In the genomic region with DNA sequence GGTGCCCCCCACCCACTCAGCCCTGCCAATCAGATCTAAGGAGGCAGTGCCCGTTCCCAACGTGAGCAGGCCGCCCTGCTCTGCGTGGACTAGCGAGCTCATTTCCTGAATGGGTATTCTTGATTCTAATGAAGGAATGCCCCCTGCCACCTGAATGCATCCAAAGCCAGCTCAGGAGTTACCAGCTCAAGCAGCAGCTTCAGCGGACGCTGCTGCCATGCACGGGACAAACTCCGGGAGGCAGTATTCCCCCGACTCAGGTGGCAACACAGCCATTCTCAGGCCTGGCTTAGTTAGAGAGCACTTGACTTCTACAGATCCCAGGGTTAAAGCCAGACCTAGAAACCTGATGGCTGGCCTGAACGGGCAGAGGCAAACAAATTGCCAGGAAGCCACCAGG, we compare ENCODE assay signal across 24 cellular contexts. TPM values are rescaled to one million over a fixed set of nuclear protein-coding genes. Genes with fewer than 3 reads are reported as not detected.
DNase-seq lines count a peak whose midpoint lies in the region; ATAC-seq and TF ChIP-seq lines count a peak whose summit lies in the region.
"Had no signal": no experiment of that assay in that cellular context is flagged by ENCODE, and none has a peak within 500 bp of the region (broad histone marks: within the 10 kb centered on the region; RNA-seq: fewer than 3 reads in every experiment).

No MANE protein-coding gene starts in this region.

- no peak overlapping the region for H3K4ac ChIP-seq in trophoblast cell (ENCODE audit: low read depth, low read length)

- no peaks in the 10 kb centered on the region for H3K9me3 Mint-ChIP-seq in chondrocyte (ENCODE audit: low read depth)
- H3K9me3 Mint-ChIP-seq: activated T-helper 1 cell treated with anti-CD3 and anti-CD28 coated beads, Interleukin-12 subunit alpha, Interleukin-12 subunit beta, Interleukin-2, Interleukin-4 antibody, amounts not matched to agents 30 ng/mL and 10 ng/mL and 1 ng/mL, durations not matched to agents 14 hours and 24 hours and 36 hours; neural progenitor cell had no signal

- peaks cover 2% of the 10 kb centered on the region for H3K79me1 ChIP-seq in trophoblast cell (ENCODE audit: low read length)

- no peak overlapping the region for H3K4me3 ChIP-seq in OCI-LY1 (ENCODE audit: low read depth, low read length, poor library complexity, severe bottlenecking)
- H3K4me3 ChIP-seq in upper lobe of right lung = no peak overlapping the region
- H3K4me3 ChIP-seq in trophoblast cell (ENCODE audit: low read depth, low read length) = no peak overlapping the region
- H3K4me3 ChIP-seq: heart left ventricle, mucosa of descending colon, neural progenitor cell, smooth muscle cell, thyroid gland had no signal

- no peak overlapping the region for H4K12ac ChIP-seq in trophoblast cell (ENCODE audit: low read depth, low read length)

- no peak overlapping the region for H2BK5ac ChIP-seq in trophoblast cell (ENCODE audit: low read depth, low read length, poor library complexity)

- H3K27ac ChIP-seq in OCI-LY1 (ENCODE audit: low read depth, low read length, poor library complexity, severe bottlenecking) (no peak overlapping the region), upper lobe of right lung (no peak overlapping the region), trophoblast cell (ENCODE audit: low read depth, low read length) (no peak overlapping the region)
- H3K27ac ChIP-seq: neural progenitor cell, thyroid gland had no signal

- in situ Hi-C loops in GM13976 (cut with MboI; ENCODE audit: low sequenced_read_pairs, unreplicated experiment) = no loop called here

- no peak overlapping the region for H4K8ac ChIP-seq in trophoblast cell (ENCODE audit: low read depth, low read length)

- H3K14ac ChIP-seq in trophoblast cell (ENCODE audit: low read length) = no peak overlapping the region

- H4K20me1 ChIP-seq in OCI-LY1 (ENCODE audit: insufficient read depth, low read length) = no peaks in the 10 kb centered on the region

- ATAC-seq in upper lobe of right lung (no peak), GM19324 (IDR thresholded peaks at IDR 0.05; ENCODE audit: low FRiP score, unreplicated experiment) (no peak), HG03460 (IDR thresholded peaks at IDR 0.05; ENCODE audit: unreplicated experiment) (no peak)
- ATAC-seq: heart left ventricle; left ventricle myocardium superior; mucosa of descending colon; stimulated activated naive CD8-positive, alpha-beta T cell treated with anti-CD3 and anti-CD28 coated beads, Interleukin-15, Interleukin-2, amounts not matched to agents 100 U/mL and 50 U/mL, for 24 hours had no signal

- no CpG with 5 or more reads among the region's 11 CpGs for WGBS in trophoblast cell (ENCODE audit: extremely low coverage, insufficient coverage, insufficient read length)

- H2BK12ac ChIP-seq in trophoblast cell (ENCODE audit: low read length) = no peak overlapping the region

- no peak overlapping the region for H3K27ac Mint-ChIP-seq in chondrocyte (ENCODE audit: unreplicated experiment)
- H3K27ac Mint-ChIP-seq: activated naive CD8-positive, alpha-beta T cell; activated T-helper 1 cell treated with anti-CD3 and anti-CD28 coated beads, Interleukin-12 subunit alpha, Interleukin-12 subunit beta, Interleukin-2, Interleukin-4 antibody, amounts not matched to agents 30 ng/mL and 10 ng/mL and 1 ng/mL, durations not matched to agents 14 hours and 24 hours and 36 hours; neural progenitor cell had no signal

- no peak overlapping the region for H3K23ac ChIP-seq in trophoblast cell (ENCODE audit: low read length)

- H2BK120ac ChIP-seq in trophoblast cell (ENCODE audit: insufficient read depth, low read length, poor library complexity) = no peak overlapping the region

- no peaks in the 10 kb centered on the region for H3K4me1 Mint-ChIP-seq in chondrocyte (ENCODE audit: low read depth)
- H3K4me1 Mint-ChIP-seq: neural progenitor cell had no signal

- H3K4me1 ChIP-seq in OCI-LY1 (ENCODE audit: insufficient read depth, low read length, severe bottlenecking) (no peaks in the 10 kb centered on the region), upper lobe of right lung (no peaks in the 10 kb centered on the region), trophoblast cell (ENCODE audit: control insufficient read depth in 1 of 2, insufficient read depth in 2 of 2, low read length in 2 of 2) (peaks cover 2 to 3% of the 10 kb centered on the region in 2 experiments)
- H3K4me1 ChIP-seq: neural progenitor cell, thyroid gland had no signal

- no peaks in the 10 kb centered on the region for H3F3A ChIP-seq in OCI-LY1 (ENCODE audit: insufficient read depth, low read length)

- H3K9ac ChIP-seq in OCI-LY1 (ENCODE audit: low read length) = no peak overlapping the region
- no peak overlapping the region for H3K9ac ChIP-seq in trophoblast cell (ENCODE audit: low read length)
- H3K9ac ChIP-seq: neural progenitor cell had no signal

- no peak overlapping the region for H4K91ac ChIP-seq in trophoblast cell (ENCODE audit: low read depth, low read length)

- H3K9me2 ChIP-seq in OCI-LY1 (ENCODE audit: low read depth, low read length) = no peaks in the 10 kb centered on the region

- no peak overlapping the region for H3K18ac ChIP-seq in trophoblast cell (ENCODE audit: low read length)

- H3K4me2 ChIP-seq in OCI-LY1 (ENCODE audit: low read length) = no peak overlapping the region
- H3K4me2 ChIP-seq in trophoblast cell (ENCODE audit: low read length) = no peak overlapping the region
- H3K4me2 ChIP-seq: neural progenitor cell, smooth muscle cell had no signal

- TF ChIP-seq CTCF in GM13976 (IDR thresholded peaks at IDR 0.05; ENCODE audit: borderline replicate concordance, control extremely low read depth, extremely low read depth, insufficient read depth, missing control alignments) (peak; percentile 3), OCI-LY1 (IDR thresholded peaks at IDR 0.05; ENCODE audit: low read length) (peak; percentile 27; the same call in 1 of the 2 replicates), chondrocyte (IDR thresholded peaks at IDR 0.05) (peak; percentile 33), upper lobe of right lung (IDR thresholded peaks at IDR 0.05) (no peak)

- no peak overlapping the region for H3K4me3 Mint-ChIP-seq in chondrocyte (ENCODE audit: unreplicated experiment)
- H3K4me3 Mint-ChIP-seq: activated naive CD8-positive, alpha-beta T cell; activated T-helper 1 cell treated with anti-CD3 and anti-CD28 coated beads, Interleukin-12 subunit alpha, Interleukin-12 subunit beta, Interleukin-2, Interleukin-4 antibody, amounts not matched to agents 30 ng/mL and 10 ng/mL and 1 ng/mL, durations not matched to agents 14 hours and 24 hours and 36 hours; neural progenitor cell had no signal

- H3K79me2 ChIP-seq in OCI-LY1 (ENCODE audit: insufficient read depth, low read length) (no peaks in the 10 kb centered on the region), trophoblast cell (ENCODE audit: control insufficient read depth, insufficient read depth, low read length, poor library complexity) (no peaks in the 10 kb centered on the region)

- no peaks in the 10 kb centered on the region for H3K9me3 ChIP-seq in OCI-LY1 (ENCODE audit: low read length)
- H3K9me3 ChIP-seq in upper lobe of right lung = no peaks in the 10 kb centered on the region
- peaks cover 2% of the 10 kb centered on the region for H3K9me3 ChIP-seq in trophoblast cell (ENCODE audit: insufficient read depth, low read depth, low read length)
- H3K9me3 ChIP-seq: heart left ventricle, mucosa of descending colon, thyroid gland had no signal

- H3K36me3 Mint-ChIP-seq in chondrocyte (ENCODE audit: low read depth) = peaks cover 40% of the 10 kb centered on the region

- H2AK5ac ChIP-seq in trophoblast cell (ENCODE audit: low read length) = no peak overlapping the region

- intact Hi-C loops in upper lobe of right lung (cut with DNase I) = no loop called here

- no peak overlapping the region for H2AFZ ChIP-seq in OCI-LY1 (ENCODE audit: low read length)
- H2AFZ ChIP-seq in trophoblast cell (ENCODE audit: insufficient read depth, low read length, poor library complexity) = no peak overlapping the region
- H2AFZ ChIP-seq: neural progenitor cell had no signal

- peaks cover 94% of the 10 kb centered on the region for H3K36me3 ChIP-seq in OCI-LY1 (ENCODE audit: insufficient read depth, low read length)
- peaks cover 100% of the 10 kb centered on the region for H3K36me3 ChIP-seq in upper lobe of right lung
- H3K36me3 ChIP-seq in trophoblast cell (ENCODE audit: control insufficient read depth in 1 of 2, insufficient read depth in 2 of 2, low read length in 2 of 2) = peaks cover 51 to 80% of the 10 kb centered on the region in 2 experiments
- H3K36me3 ChIP-seq: neural progenitor cell had no signal

- no peak for DNase-seq in GM13976 (ENCODE audit: low spot score)
- DNase-seq in chondrocyte (ENCODE audit: low spot score) = no peak
- DNase-seq in upper lobe of right lung = peak; percentile 23
- no peak for DNase-seq in trophoblast cell
- DNase-seq: cortex of kidney; KG1; left ventricle myocardium superior; mucosa of descending colon; NCI-H1092; NCI-H2029 treated with DMSO at 0.1 percent for 48 hours; NCI-H446; NK-92 treated with Interleukin-12 subunit alpha and Interleukin-12 subunit beta, amount 100 ng/mL, for 24 hours; stimulated activated CD4-positive, alpha-beta T cell treated with anti-CD3 and anti-CD28 coated beads, Interleukin-4, amount 100 ng/mL, for 1 hour; stimulated activated naive CD8-positive, alpha-beta T cell treated with anti-CD3 and anti-CD28 coated beads, Interleukin-15, Interleukin-2, amounts not matched to agents 100 U/mL and 50 U/mL, for 24 hours; T1000; thyroid gland had no signal

- H3K27me3 ChIP-seq in OCI-LY1 (ENCODE audit: insufficient read depth, low read length) = no peaks in the 10 kb centered on the region
- no peaks in the 10 kb centered on the region for H3K27me3 ChIP-seq in upper lobe of right lung
- no peaks in the 10 kb centered on the region for H3K27me3 ChIP-seq in trophoblast cell (ENCODE audit: insufficient read depth, low read length)
- H3K27me3 ChIP-seq: heart left ventricle, neural progenitor cell, thyroid gland had no signal

- H3K27me3 Mint-ChIP-seq in chondrocyte (ENCODE audit: low read depth) = no peaks in the 10 kb centered on the region
- H3K27me3 Mint-ChIP-seq: activated naive CD8-positive, alpha-beta T cell had no signal

RNA-seq across cellular contexts. Expression of a gene that starts 25.8 kb away (rescaled TPM):
- total RNA-seq in chondrocyte = 963 to 1,130 TPM (median 970 TPM) in 3 replicates
- total RNA-seq in upper lobe of right lung = 1,464 TPM
- polyA plus RNA-seq in trophoblast cell (2013) = 532 and 555 TPM in 2 replicates

RNA-seq across cellular contexts. Expression of a gene that starts 51.9 kb away (rescaled TPM):
- total RNA-seq in chondrocyte (0.49 to 1.3 TPM in 2 of 3 replicates, not detected in the other), upper lobe of right lung (128 TPM)
- polyA plus RNA-seq in trophoblast cell (2013) = 38.2 and 43.6 TPM in 2 replicates

Comparison
In these comparisons a context has a peak if more than half of its experiments do, and no peak if none do; other contexts are left out.
1. RNA of a gene that starts 51.9 kb away (total RNA-seq): 128 TPM in upper lobe of right lung (single experiment); 0.49 to 1.3 TPM in chondrocyte; every median in the first group is over 10 times any median in the second.